8 cellular contexts compared by ENCODE assay signal in the genomic region with DNA sequence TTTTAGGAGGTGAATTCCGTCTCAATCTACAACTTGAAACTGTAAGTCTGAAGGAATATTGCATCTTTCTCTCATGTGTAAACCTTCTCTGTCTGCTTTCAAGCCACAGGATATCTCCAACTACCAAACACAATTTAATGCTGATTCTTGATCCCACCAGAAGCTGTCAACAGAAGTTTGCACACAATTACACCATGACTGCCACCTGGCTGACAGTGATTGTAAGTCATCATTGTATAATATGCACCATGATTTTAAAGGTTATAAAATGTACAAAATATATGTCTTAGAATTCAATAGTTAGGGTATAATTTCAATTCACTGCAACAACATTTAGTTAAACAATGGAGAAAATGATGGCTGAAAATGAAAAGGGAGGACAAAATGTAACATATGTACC. TPM values are rescaled to one million over a fixed set of nuclear protein-coding genes. Genes with fewer than 3 reads are reported as not detected.
DNase-seq lines count a peak whose midpoint lies in the region; ATAC-seq and TF ChIP-seq lines count a peak whose summit lies in the region.

No MANE protein-coding gene starts in this region.

- H3K4me2 ChIP-seq in HCT116 (ENCODE audit: low read length) = no peak overlapping the region

- H3K9me3 ChIP-seq in HCT116 (ENCODE audit: control insufficient read depth in 1 of 2, insufficient read depth in 1 of 2, low read depth in 1 of 2, low read length in 2 of 2) (no peaks in the 10 kb centered on the region), liver (ENCODE audit: control insufficient read depth in 4 of 4, low read length in 3 of 4) (no peaks in the 10 kb centered on the region)

- TF ChIP-seq CTCF in HCT116 (IDR thresholded peaks at IDR 0.05 in 2 of 3, conservative IDR thresholded peaks at IDR 0.05 in 1 of 3; ENCODE audit: borderline replicate concordance in 1 of 3, insufficient read depth in 1 of 3, low read depth in 2 of 3, low read length in 2 of 3) = peak; percentile 24 to 62 (median 33); a peak in 3 of 6 replicates
- TF ChIP-seq CTCF in VCaP (conservative IDR thresholded peaks at IDR 0.05) = peak; percentile 80
- TF ChIP-seq CTCF in liver (IDR thresholded peaks at IDR 0.05; ENCODE audit: low read depth, low read length, missing input control) = peak; percentile 42

- POLR2A ChIA-PET in HCT116 (lab: Charles Lee) = interaction anchor here (1.6 kb wide), 1 partner anchor 19 kb away, joined by 6 read pairs; a partner anchor contains a TSS

- DNase-seq in DMS 273 (lab: John Stamatoyannopoulos, UW; ENCODE audit: unreplicated experiment) = peak; percentile 56
- DNase-seq in DMS 273 treated with DMSO at 0.1 percent for 48 hours (lab: John Stamatoyannopoulos, UW) = no peak
- DNase-seq in HCT116 (ENCODE audit: low read depth, low spot score) = no peak

- no peak overlapping the region for H2AFZ ChIP-seq in HCT116 (ENCODE audit: low read depth, low read length, poor library complexity, severe bottlenecking)

- no peaks in the 10 kb centered on the region for H4K20me1 ChIP-seq in HCT116 (ENCODE audit: insufficient read depth)

- H3K4me1 ChIP-seq in HCT116 (ENCODE audit: control insufficient read depth in 1 of 2, insufficient read depth in 2 of 2, low read length in 2 of 2) (no peaks in the 10 kb centered on the region), liver (ENCODE audit: control insufficient read depth in 4 of 4, insufficient read depth in 4 of 4, low read length in 3 of 4) (no peaks in the 10 kb centered on the region)

- TF ChIP-seq POLR2A in HCT116 (IDR thresholded peaks at IDR 0.05; ENCODE audit: borderline replicate concordance, extremely low read depth, insufficient read depth, insufficient read length) = no peak

- no peaks in the 10 kb centered on the region for H3K9me2 ChIP-seq in HCT116 (ENCODE audit: insufficient read depth)

- RAD21 ChIA-PET in HCT116 (lab: Charles Lee; ENCODE audit: low non-redundant PET in 1 of 2, low total read pairs in 2 of 2, uncharacterized antibody in 2 of 2, unreplicated experiment in 2 of 2) = interaction anchor here in 1 of 2 experiments (0.7 kb wide), 1 partner anchor 70 kb away, joined by 3 read pairs; no protein-coding TSS in a partner anchor

- no peak overlapping the region for H3K4me3 ChIP-seq in HCT116 (replicated peaks in 1 of 2; ENCODE audit: low read depth in 1 of 2, low read length in 2 of 2)
- no peak overlapping the region for H3K4me3 ChIP-seq in liver (ENCODE audit: low read depth in 1 of 3, low read length in 3 of 3)

- no TSS peak for BruUV-seq in HCT116 (replicated peaks; lab: Mats Ljungman, UMichigan)

- H3K27ac ChIP-seq in HCT116 (ENCODE audit: low read depth, low read length) (no peak overlapping the region), VCaP (peak overlapping the region; percentile 39), liver (ENCODE audit: low read depth in 1 of 2, low read length in 2 of 2) (no peak overlapping the region)

- CTCF ChIA-PET in HCT116 (lab: Charles Lee) = interaction anchor here (0.6 to 1.5 kb wide), 4 partner anchors 8 to 299 kb away, joined by 3 to 6 read pairs (median 3); no protein-coding TSS in a partner anchor

- 95% methylated on average over 1 of the region's 1 CpG for WGBS in liver

- intact Hi-C loops in HCT116 (cut with micrococcal nuclease) = loop anchor here (1.0 to 5.0 kb wide), 3 partner anchors 101 to 299 kb away; no protein-coding TSS in a partner anchor

- H3K79me2 ChIP-seq in HCT116 (ENCODE audit: insufficient read depth, low read length) = no peaks in the 10 kb centered on the region

- H3K27me3 ChIP-seq in HCT116 (ENCODE audit: insufficient read depth, low read length) (no peaks in the 10 kb centered on the region), liver (ENCODE audit: control insufficient read depth in 4 of 4, insufficient read depth in 4 of 4, low read length in 3 of 4) (no peaks in the 10 kb centered on the region)

- TF ChIP-seq RAD21 in HCT116 (IDR thresholded peaks at IDR 0.05; ENCODE audit: low read depth) (peak; percentile 51), liver (IDR thresholded peaks at IDR 0.05) (peak; percentile 76 to 85)

- ATAC-seq in HCT116 (peak; percentile 77), HG02973 (IDR thresholded peaks at IDR 0.05; ENCODE audit: unreplicated experiment) (no peak), GM19467 (IDR thresholded peaks at IDR 0.05; ENCODE audit: unreplicated experiment) (no peak), HG03342 (IDR thresholded peaks at IDR 0.05; ENCODE audit: unreplicated experiment) (no peak)

- H3K36me3 ChIP-seq in HCT116 (ENCODE audit: control insufficient read depth in 1 of 2, insufficient read depth in 2 of 2, low read length in 2 of 2) = peaks cover 13 to 24% of the 10 kb centered on the region in 2 experiments
- H3K36me3 ChIP-seq in liver (ENCODE audit: control insufficient read depth in 4 of 4, insufficient read depth in 3 of 4, low read depth in 1 of 4, low read length in 3 of 4) = peaks cover 2 to 28% (median 25%) of the 10 kb centered on the region in 4 donors

- no peak overlapping the region for H3K9ac ChIP-seq in HCT116 (ENCODE audit: low read length)
- H3K9ac ChIP-seq in liver (ENCODE audit: low read depth in 1 of 2, low read length in 2 of 2) = no peak overlapping the region

TF ChIP-seq in HCT116, 20 proteins besides CTCF, POLR2A, EP300 and RAD21 (continues in another document):
- TF ChIP-seq ZNF274 (IDR thresholded peaks at IDR 0.05; ENCODE audit: low read depth, low read length) = no peak
- TF ChIP-seq CEBPB (IDR thresholded peaks at IDR 0.05; ENCODE audit: low read depth) = no peak
- TF ChIP-seq EZH2 (IDR thresholded peaks at IDR 0.05) = no peak
- TF ChIP-seq POLR2AphosphoS5 (IDR thresholded peaks at IDR 0.05; ENCODE audit: low read depth, low read length) = no peak
- TF ChIP-seq SRF (IDR thresholded peaks at IDR 0.05; ENCODE audit: low read depth) = no peak
- TF ChIP-seq, protein P1, sequence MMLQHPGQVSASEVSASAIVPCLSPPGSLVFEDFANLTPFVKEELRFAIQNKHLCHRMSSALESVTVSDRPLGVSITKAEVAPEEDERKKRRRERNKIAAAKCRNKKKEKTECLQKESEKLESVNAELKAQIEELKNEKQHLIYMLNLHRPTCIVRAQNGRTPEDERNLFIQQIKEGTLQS (IDR thresholded peaks at IDR 0.05) = no peak
- no peak for TF ChIP-seq CBX3 (IDR thresholded peaks at IDR 0.05; ENCODE audit: low read depth)
- TF ChIP-seq SIN3A (IDR thresholded peaks at IDR 0.05; ENCODE audit: low read depth) = no peak
- TF ChIP-seq EZH2phosphoT487 (IDR thresholded peaks at IDR 0.05; ENCODE audit: borderline replicate concordance) = no peak
- TF ChIP-seq ELF1 (IDR thresholded peaks at IDR 0.05; ENCODE audit: borderline replicate concordance, low read depth) = no peak
- no peak for TF ChIP-seq SP1 (IDR thresholded peaks at IDR 0.05; ENCODE audit: low read depth)
- TF ChIP-seq JUND (IDR thresholded peaks at IDR 0.05) = no peak
- TF ChIP-seq, protein P2, sequence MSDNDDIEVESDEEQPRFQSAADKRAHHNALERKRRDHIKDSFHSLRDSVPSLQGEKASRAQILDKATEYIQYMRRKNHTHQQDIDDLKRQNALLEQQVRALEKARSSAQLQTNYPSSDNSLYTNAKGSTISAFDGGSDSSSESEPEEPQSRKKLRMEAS (IDR thresholded peaks at IDR 0.05) = no peak

TF ChIP-seq in liver, 16 proteins besides CTCF, POLR2A, EP300 and RAD21:
- TF ChIP-seq, protein P3, sequence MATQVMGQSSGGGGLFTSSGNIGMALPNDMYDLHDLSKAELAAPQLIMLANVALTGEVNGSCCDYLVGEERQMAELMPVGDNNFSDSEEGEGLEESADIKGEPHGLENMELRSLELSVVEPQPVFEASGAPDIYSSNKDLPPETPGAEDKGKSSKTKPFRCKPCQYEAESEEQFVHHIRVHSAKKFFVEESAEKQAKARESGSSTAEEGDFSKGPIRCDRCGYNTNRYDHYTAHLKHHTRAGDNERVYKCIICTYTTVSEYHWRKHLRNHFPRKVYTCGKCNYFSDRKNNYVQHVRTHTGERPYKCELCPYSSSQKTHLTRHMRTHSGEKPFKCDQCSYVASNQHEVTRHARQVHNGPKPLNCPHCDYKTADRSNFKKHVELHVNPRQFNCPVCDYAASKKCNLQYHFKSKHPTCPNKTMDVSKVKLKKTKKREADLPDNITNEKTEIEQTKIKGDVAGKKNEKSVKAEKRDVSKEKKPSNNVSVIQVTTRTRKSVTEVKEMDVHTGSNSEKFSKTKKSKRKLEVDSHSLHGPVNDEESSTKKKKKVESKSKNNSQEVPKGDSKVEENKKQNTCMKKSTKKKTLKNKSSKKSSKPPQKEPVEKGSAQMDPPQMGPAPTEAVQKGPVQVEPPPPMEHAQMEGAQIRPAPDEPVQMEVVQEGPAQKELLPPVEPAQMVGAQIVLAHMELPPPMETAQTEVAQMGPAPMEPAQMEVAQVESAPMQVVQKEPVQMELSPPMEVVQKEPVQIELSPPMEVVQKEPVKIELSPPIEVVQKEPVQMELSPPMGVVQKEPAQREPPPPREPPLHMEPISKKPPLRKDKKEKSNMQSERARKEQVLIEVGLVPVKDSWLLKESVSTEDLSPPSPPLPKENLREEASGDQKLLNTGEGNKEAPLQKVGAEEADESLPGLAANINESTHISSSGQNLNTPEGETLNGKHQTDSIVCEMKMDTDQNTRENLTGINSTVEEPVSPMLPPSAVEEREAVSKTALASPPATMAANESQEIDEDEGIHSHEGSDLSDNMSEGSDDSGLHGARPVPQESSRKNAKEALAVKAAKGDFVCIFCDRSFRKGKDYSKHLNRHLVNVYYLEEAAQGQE (IDR thresholded peaks at IDR 0.05) = no peak
- TF ChIP-seq, protein P4, sequence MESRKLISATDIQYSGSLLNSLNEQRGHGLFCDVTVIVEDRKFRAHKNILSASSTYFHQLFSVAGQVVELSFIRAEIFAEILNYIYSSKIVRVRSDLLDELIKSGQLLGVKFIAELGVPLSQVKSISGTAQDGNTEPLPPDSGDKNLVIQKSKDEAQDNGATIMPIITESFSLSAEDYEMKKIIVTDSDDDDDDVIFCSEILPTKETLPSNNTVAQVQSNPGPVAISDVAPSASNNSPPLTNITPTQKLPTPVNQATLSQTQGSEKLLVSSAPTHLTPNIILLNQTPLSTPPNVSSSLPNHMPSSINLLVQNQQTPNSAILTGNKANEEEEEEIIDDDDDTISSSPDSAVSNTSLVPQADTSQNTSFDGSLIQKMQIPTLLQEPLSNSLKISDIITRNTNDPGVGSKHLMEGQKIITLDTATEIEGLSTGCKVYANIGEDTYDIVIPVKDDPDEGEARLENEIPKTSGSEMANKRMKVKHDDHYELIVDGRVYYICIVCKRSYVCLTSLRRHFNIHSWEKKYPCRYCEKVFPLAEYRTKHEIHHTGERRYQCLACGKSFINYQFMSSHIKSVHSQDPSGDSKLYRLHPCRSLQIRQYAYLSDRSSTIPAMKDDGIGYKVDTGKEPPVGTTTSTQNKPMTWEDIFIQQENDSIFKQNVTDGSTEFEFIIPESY (IDR thresholded peaks at IDR 0.05) = no peak

RNA-seq across cellular contexts. Expression of a gene that starts 18.4 kb away (rescaled TPM):
- total RNA-seq in HCT116 (2021; ENCODE audit: unreplicated experiment) = 31.1 TPM
- 12.4 and 20.0 TPM in 2 replicates for polyA plus RNA-seq in HCT116 (2012)
- 10 to 100 TPM; 14.0 to 18.8 TPM for total RNA-seq in liver
- polyA plus RNA-seq in liver = 1 to 10 TPM; 7.9 to 9.5 TPM

RNA-seq across cellular contexts. Expression of a gene that starts 18.9 kb away (rescaled TPM):
- 10.6 TPM for total RNA-seq in HCT116 (2021; ENCODE audit: unreplicated experiment)
- polyA plus RNA-seq in HCT116 (2012) = 3.8 and 4.3 TPM in 2 replicates
- total RNA-seq in liver = 10 to 100 TPM in 1 of 2 donors, 1 to 10 TPM in 1; 7.1 to 12.7 TPM
- polyA plus RNA-seq in liver = 1 to 10 TPM; 1.5 to 7.2 TPM
